9 cellular contexts compared by ENCODE assay signal in genomic region chr1:170664283-170664827, GRCh38. TPM values are rescaled to one million over a fixed set of nuclear protein-coding genes. Genes with fewer than 3 reads are reported as not detected.
DNase-seq lines count a peak whose midpoint lies in the region; ATAC-seq and TF ChIP-seq lines count a peak whose summit lies in the region.
"Had no signal": no experiment of that assay in that cellular context is flagged by ENCODE, and none has a peak within 500 bp of the region (broad histone marks: within the 10 kb centered on the region; RNA-seq: fewer than 3 reads in every experiment).

No MANE protein-coding gene starts in this region.

- intact Hi-C loops in activated CD4-positive, alpha-beta T cell treated with anti-CD3 and anti-CD28 coated beads, Interleukin-2, amount 10 ng/mL, durations not matched to agents 24 days and 14 days (cut with micrococcal nuclease), result loop anchor here (10.0 kb wide), 1 partner anchor 740 kb away; no protein-coding TSS in a partner anchor
- intact Hi-C loops in breast epithelium (cut with DNase I; ENCODE audit: low total_unique reads), result no loop called here

- H3K27me3 ChIP-seq in breast epithelium (peaks cover 0 to 18% of the 10 kb centered on the region in 2 donors), thoracic aorta (replicated peaks; ENCODE audit: insufficient read depth) (no peaks in the 10 kb centered on the region)

- no peak for DNase-seq in activated CD4-positive, alpha-beta T cell treated with anti-CD3 and anti-CD28 coated beads, Interleukin-2, amount 10 ng/mL, durations not matched to agents 7 days and 5 days
- no peak for DNase-seq in activated CD4-positive, alpha-beta T cell treated with anti-CD3 and anti-CD28 coated beads, Interleukin-2, amount 10 ng/mL, durations not matched to agents 24 days and 14 days
- no peak for DNase-seq in breast epithelium (ENCODE audit: low spot score in 2 of 2)
- DNase-seq in left lobe of liver (ENCODE audit: low spot score), result no peak
- no peak for DNase-seq in thoracic aorta (ENCODE audit: low spot score)
- DNase-seq in ACHN, result no peak
- DNase-seq in immature natural killer cell, result no peak

- no peaks in the 10 kb centered on the region for H3K36me3 ChIP-seq in breast epithelium
- no peaks in the 10 kb centered on the region for H3K36me3 ChIP-seq in thoracic aorta

- H3K27ac Mint-ChIP-seq in activated CD4-positive, alpha-beta T cell treated with anti-CD3 and anti-CD28 coated beads, Interleukin-2, amount 10 ng/mL, durations not matched to agents 7 days and 5 days, result peak overlapping the region; percentile 25
- H3K27ac Mint-ChIP-seq in activated CD4-positive, alpha-beta T cell treated with anti-CD3 and anti-CD28 coated beads, Interleukin-2, amount 10 ng/mL, durations not matched to agents 24 days and 14 days, result no peak overlapping the region
- H3K27ac Mint-ChIP-seq in immature natural killer cell, result no peak overlapping the region

- H3K4me1 ChIP-seq in breast epithelium (no peaks in the 10 kb centered on the region), thoracic aorta (ENCODE audit: control insufficient read depth in 1 of 2, low read depth in 2 of 2) (peaks cover 0 to 25% of the 10 kb centered on the region in 2 donors)

- H3K36me3 Mint-ChIP-seq in activated CD4-positive, alpha-beta T cell treated with anti-CD3 and anti-CD28 coated beads, Interleukin-2, amount 10 ng/mL, durations not matched to agents 7 days and 5 days (ENCODE audit: low read depth), result peaks cover 3% of the 10 kb centered on the region
- H3K36me3 Mint-ChIP-seq in activated CD4-positive, alpha-beta T cell treated with anti-CD3 and anti-CD28 coated beads, Interleukin-2, amount 10 ng/mL, durations not matched to agents 24 days and 14 days (ENCODE audit: low read depth), result peaks cover 3% of the 10 kb centered on the region
- H3K36me3 Mint-ChIP-seq in immature natural killer cell, result peaks cover 0 to 1% (median 0%) of the 10 kb centered on the region in 3 donors

- ATAC-seq in left lobe of liver (peak; percentile 36), thoracic aorta (ENCODE audit: insufficient number of reproducible peaks, low FRiP score, low read depth) (no peak), HG03097 (IDR thresholded peaks at IDR 0.05; ENCODE audit: low FRiP score, unreplicated experiment) (no peak)

- no peak for TF ChIP-seq POLR2A in breast epithelium (IDR thresholded peaks at IDR 0.05)

- H3K27ac ChIP-seq in breast epithelium (peak overlapping the region; percentile 79 to 97), thoracic aorta (peak overlapping the region; percentile 94 to 96)

- H3K9me3 ChIP-seq in breast epithelium, result no peaks in the 10 kb centered on the region
- H3K9me3 ChIP-seq in thoracic aorta, result no peaks in the 10 kb centered on the region

- in situ Hi-C loops in ACHN (cut with HindIII; ENCODE audit: low pct_ligation_motif_present, low pct_unique_long_range_greater_than_20kb, low sequenced_read_pairs), result no loop called here

- no peaks in the 10 kb centered on the region for H3K9me3 Mint-ChIP-seq in activated CD4-positive, alpha-beta T cell treated with anti-CD3 and anti-CD28 coated beads, Interleukin-2, amount 10 ng/mL, durations not matched to agents 7 days and 5 days
- H3K9me3 Mint-ChIP-seq in activated CD4-positive, alpha-beta T cell treated with anti-CD3 and anti-CD28 coated beads, Interleukin-2, amount 10 ng/mL, durations not matched to agents 24 days and 14 days, result peaks cover 14% of the 10 kb centered on the region
- H3K9me3 Mint-ChIP-seq in immature natural killer cell, result peaks cover 0 to 12% (median 2%) of the 10 kb centered on the region in 6 donors

- H3K27me3 Mint-ChIP-seq in activated CD4-positive, alpha-beta T cell treated with anti-CD3 and anti-CD28 coated beads, Interleukin-2, amount 10 ng/mL, durations not matched to agents 7 days and 5 days, result peaks cover 89% of the 10 kb centered on the region
- H3K27me3 Mint-ChIP-seq in activated CD4-positive, alpha-beta T cell treated with anti-CD3 and anti-CD28 coated beads, Interleukin-2, amount 10 ng/mL, durations not matched to agents 24 days and 14 days, result peaks cover 88% of the 10 kb centered on the region
- peaks cover 30 to 62% (median 36%) of the 10 kb centered on the region in 3 donors for H3K27me3 Mint-ChIP-seq in immature natural killer cell (ENCODE audit: low read depth in 3 of 3)

- H3K4me3 Mint-ChIP-seq in activated CD4-positive, alpha-beta T cell treated with anti-CD3 and anti-CD28 coated beads, Interleukin-2, amount 10 ng/mL, durations not matched to agents 7 days and 5 days, result no peak overlapping the region
- no peak overlapping the region for H3K4me3 Mint-ChIP-seq in activated CD4-positive, alpha-beta T cell treated with anti-CD3 and anti-CD28 coated beads, Interleukin-2, amount 10 ng/mL, durations not matched to agents 24 days and 14 days
- no peak overlapping the region for H3K4me3 Mint-ChIP-seq in immature natural killer cell

- H3K4me1 Mint-ChIP-seq in activated CD4-positive, alpha-beta T cell treated with anti-CD3 and anti-CD28 coated beads, Interleukin-2, amount 10 ng/mL, durations not matched to agents 7 days and 5 days, result peaks cover 23% of the 10 kb centered on the region
- H3K4me1 Mint-ChIP-seq in activated CD4-positive, alpha-beta T cell treated with anti-CD3 and anti-CD28 coated beads, Interleukin-2, amount 10 ng/mL, durations not matched to agents 24 days and 14 days, result peaks cover 13% of the 10 kb centered on the region
- H3K4me1 Mint-ChIP-seq in immature natural killer cell, result peaks cover 0 to 1% of the 10 kb centered on the region in 2 donors

- POLR2A ChIA-PET in activated CD4-positive, alpha-beta T cell treated with anti-CD3 and anti-CD28 coated beads, Interleukin-2, amount 10 ng/mL, durations not matched to agents 7 days and 5 days (lab: Charles Lee), result interaction anchor here (0.6 kb wide), 1 partner anchor 813 kb away, joined by 3 read pairs; no protein-coding TSS in a partner anchor

- TF ChIP-seq CTCF in breast epithelium (IDR thresholded peaks at IDR 0.05) (no peak), thoracic aorta (IDR thresholded peaks at IDR 0.05) (no peak)

- CTCF ChIA-PET in activated CD4-positive, alpha-beta T cell treated with anti-CD3 and anti-CD28 coated beads, Interleukin-2, amount 10 ng/mL, durations not matched to agents 7 days and 5 days (lab: Charles Lee), result no interaction called here

- peak overlapping the region; percentile 68 to 96 (median 82) for H3K4me3 ChIP-seq in breast epithelium
- H3K4me3 ChIP-seq in thoracic aorta, result peak overlapping the region; percentile 96

RNA-seq across cellular contexts. Expression of gene PRRX1, which starts 0.4 kb away (rescaled TPM):
- not detected for total RNA-seq in activated CD4-positive, alpha-beta T cell treated with anti-CD3 and anti-CD28 coated beads, Interleukin-2, amount 10 ng/mL, durations not matched to agents 7 days and 5 days
- total RNA-seq in activated CD4-positive, alpha-beta T cell treated with anti-CD3 and anti-CD28 coated beads, Interleukin-2, amount 10 ng/mL, durations not matched to agents 24 days and 14 days, result not detected in 2 replicates
- total RNA-seq in breast epithelium, result 10 to 100 TPM; 48.9 to 75.7 (median 73.1) TPM
- 0.15 TPM for total RNA-seq in left lobe of liver
- 100 to 1,000 TPM in 1 of 2 donors, 10 to 100 TPM in 1; 66.6 to 171 TPM for total RNA-seq in thoracic aorta
- polyA plus RNA-seq in immature natural killer cell, result not detected
- total RNA-seq: renal cortical epithelial cell had no signal

Comparison
In these comparisons a context has a peak if more than half of its experiments do, and no peak if none do; other contexts are left out.
1. RNA of gene PRRX1, which starts 0.4 kb away (total RNA-seq): 66.6 to 171 TPM in thoracic aorta and 48.9 to 75.7 TPM in breast epithelium; 0.15 TPM in left lobe of liver (single experiment), not detected in activated CD4-positive, alpha-beta T cell treated with anti-CD3 and anti-CD28 coated beads, Interleukin-2, amount 10 ng/mL, durations not matched to agents 7 days and 5 days and not detected in activated CD4-positive, alpha-beta T cell treated with anti-CD3 and anti-CD28 coated beads, Interleukin-2, amount 10 ng/mL, durations not matched to agents 24 days and 14 days; every median in the first group is over 10 times any median in the second.